8 cellular contexts compared by ENCODE assay signal in the genomic region with DNA sequence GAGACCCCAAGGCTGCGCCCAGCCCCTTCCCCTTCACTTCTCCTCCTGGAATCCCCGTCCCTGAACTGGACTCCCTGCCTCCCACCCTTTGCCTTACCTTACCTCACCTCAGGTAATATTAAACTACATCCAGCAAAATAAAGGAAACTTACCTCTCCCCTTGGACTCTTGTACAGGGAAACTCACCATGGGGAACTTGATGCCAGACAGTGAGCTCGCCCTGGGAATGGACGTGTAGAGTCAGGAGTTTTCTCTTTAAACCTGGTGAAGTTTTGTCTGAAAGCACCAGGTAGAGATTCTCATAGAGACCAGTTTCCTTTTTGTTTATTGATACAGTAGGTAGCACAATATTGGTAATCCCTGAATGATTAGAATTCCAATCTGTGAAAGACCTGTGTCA. TPM values are rescaled to one million over a fixed set of nuclear protein-coding genes. Genes with fewer than 3 reads are reported as not detected.
DNase-seq lines count a peak whose midpoint lies in the region; ATAC-seq, FAIRE-seq and TF ChIP-seq lines count a peak whose summit lies in the region.

No MANE protein-coding gene starts in this region.

- ATAC-seq in GM19467 (IDR thresholded peaks at IDR 0.05; ENCODE audit: unreplicated experiment), result peak; percentile 3
- ATAC-seq in HG02642 (IDR thresholded peaks at IDR 0.05; ENCODE audit: poor library complexity, unreplicated experiment), result no peak

- H3K36me3 Mint-ChIP-seq in glutamatergic neuron (ENCODE audit: unreplicated experiment), result no peaks in the 10 kb centered on the region

- no peak overlapping the region for H3K27ac Mint-ChIP-seq in glutamatergic neuron (ENCODE audit: unreplicated experiment)

- H3K27me3 Mint-ChIP-seq in glutamatergic neuron (ENCODE audit: unreplicated experiment), result peaks cover 5% of the 10 kb centered on the region

- H3K27ac ChIP-seq in A673 (ENCODE audit: low read depth, low read length, poor library complexity, severe bottlenecking), result no peak overlapping the region
- H3K27ac ChIP-seq in WERI-Rb-1, result no peak overlapping the region

- no peaks in the 10 kb centered on the region for H3K9me3 ChIP-seq in A673 (ENCODE audit: low read depth, low read length, poor library complexity, severe bottlenecking)
- H3K9me3 ChIP-seq in WERI-Rb-1 (ENCODE audit: severe bottlenecking), result no peaks in the 10 kb centered on the region

- no TSS peak for BruUV-seq in A673 (replicated peaks; lab: Mats Ljungman, UMichigan)

- H3K36me3 ChIP-seq in A673 (ENCODE audit: insufficient read depth, low read length, poor library complexity, severe bottlenecking), result peaks cover 8% of the 10 kb centered on the region
- H3K36me3 ChIP-seq in WERI-Rb-1, result peaks cover 21% of the 10 kb centered on the region

- TF ChIP-seq CTCF in A673 (conservative IDR thresholded peaks at IDR 0.05; ENCODE audit: low read depth, low read length), result no peak
- TF ChIP-seq CTCF in WERI-Rb-1 (IDR thresholded peaks at IDR 0.05; ENCODE audit: low read depth, low read length), result no peak
- no peak for TF ChIP-seq CTCF in glutamatergic neuron (IDR thresholded peaks at IDR 0.05; ENCODE audit: partially characterized antibody, unreplicated experiment)

- H3K4me1 ChIP-seq in A673 (ENCODE audit: insufficient read depth, low read length, poor library complexity, severe bottlenecking), result peaks cover 10% of the 10 kb centered on the region

- H3K4me3 ChIP-seq in A673 (ENCODE audit: low read depth, low read length, poor library complexity, severe bottlenecking) (peak overlapping the region; percentile 89), WERI-Rb-1 (ENCODE audit: low read depth, low read length) (peak overlapping the region; percentile 91)

- no peaks in the 10 kb centered on the region for H3K4me1 Mint-ChIP-seq in glutamatergic neuron (ENCODE audit: low read depth, unreplicated experiment)

- peaks cover 3% of the 10 kb centered on the region for H3K9me3 Mint-ChIP-seq in glutamatergic neuron (ENCODE audit: unreplicated experiment)

- no peak for FAIRE-seq in RCC 7860 (lab: Jason Lieb, UNC)

- H3K27me3 ChIP-seq in A673 (replicated peaks; ENCODE audit: insufficient read depth, low read depth, low read length, poor library complexity), result peaks cover 28% of the 10 kb centered on the region
- no peaks in the 10 kb centered on the region for H3K27me3 ChIP-seq in WERI-Rb-1 (ENCODE audit: insufficient read depth, low read depth, severe bottlenecking)

- peak overlapping the region; percentile 81 for H3K4me3 Mint-ChIP-seq in glutamatergic neuron (ENCODE audit: unreplicated experiment)

- intact Hi-C loops in A673 (cut with micrococcal nuclease; ENCODE audit: unreplicated experiment), result no loop called here

- DNase-seq in A673 (ENCODE audit: low spot score) (no peak), WERI-Rb-1 (no peak), glutamatergic neuron (no peak), renal cortical epithelial cell (ENCODE audit: low read depth) (peak; percentile 8), amniotic stem cell (lab: John Stamatoyannopoulos, UW) (no peak), RCC 7860 (ENCODE audit: low spot score) (no peak)

- CTCF ChIA-PET in A673 (lab: Charles Lee), result no interaction called here

- POLR2A ChIA-PET in A673 (lab: Charles Lee; ENCODE audit: low non-redundant PET), result interaction anchor here (0.8 kb wide), 1 partner anchor 269 kb away, joined by 4 read pairs; a partner anchor contains a TSS

RNA-seq across cellular contexts. Expression of a gene that starts 0.5 kb away (rescaled TPM):
- total RNA-seq in A673 (2021), result 121 and 134 TPM in 2 replicates
- 13.7 TPM for total RNA-seq in glutamatergic neuron (ENCODE audit: unreplicated experiment)
- 140 and 532 TPM in 2 replicates for total RNA-seq in renal cortical epithelial cell
